In the genomic region with DNA sequence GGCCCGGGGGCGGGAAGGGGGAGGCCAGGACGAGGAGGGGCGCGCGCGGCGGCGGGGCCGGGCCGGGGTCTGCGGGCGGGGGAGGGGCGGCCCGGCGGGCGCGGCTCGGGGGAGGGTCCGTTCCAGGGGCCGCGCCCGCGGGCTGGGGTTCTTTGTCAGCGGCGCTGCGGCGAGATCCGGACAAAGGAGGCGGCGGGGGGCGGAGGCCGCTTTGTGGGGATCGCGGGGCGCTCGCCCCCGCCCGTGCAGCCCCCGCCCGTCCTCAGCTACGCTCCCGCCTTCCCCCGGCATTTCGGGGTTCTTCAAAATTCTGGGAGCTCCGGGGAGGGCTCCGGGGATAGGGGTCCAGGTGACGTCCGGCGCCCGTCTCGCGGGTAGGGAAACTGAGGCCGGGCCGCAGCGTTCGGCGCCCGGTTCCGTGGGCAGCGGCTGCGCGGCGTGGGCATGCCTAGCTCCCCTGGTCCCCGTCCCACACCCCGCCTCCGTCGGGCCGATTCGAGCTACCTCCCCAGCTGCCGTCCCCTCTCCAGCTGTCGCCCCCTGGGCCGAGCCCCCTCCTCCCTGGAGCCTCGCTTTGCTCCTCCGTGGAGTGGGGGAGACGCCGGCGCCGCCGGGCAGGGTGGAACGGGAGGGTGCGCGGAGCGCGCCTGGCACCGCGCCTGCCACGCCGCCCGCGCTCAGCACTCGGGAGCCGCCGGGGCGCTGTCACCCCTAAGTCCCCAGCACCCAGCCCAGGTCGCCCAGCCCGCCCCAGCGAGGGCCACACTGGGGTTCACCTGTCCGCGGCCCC, we compare ENCODE assay signal across 8 cellular contexts. TPM values are rescaled to one million over a fixed set of nuclear protein-coding genes. Genes with fewer than 3 reads are reported as not detected.
A peak's percentile ranks its signal among the peaks of the same experiment; 100 is the strongest.
DNase-seq lines count a peak whose midpoint lies in the region; ATAC-seq and TF ChIP-seq lines count a peak whose summit lies in the region.

No MANE protein-coding gene starts in this region.

- no peak overlapping the region for H3K27ac Mint-ChIP-seq in activated T-cell treated with anti-CD3 and anti-CD28 coated beads, Interleukin-2, amount 50 U/mL, for 24 hours

- H3K4me3 Mint-ChIP-seq in activated T-cell treated with anti-CD3 and anti-CD28 coated beads, Interleukin-2, amount 50 U/mL, for 24 hours, result peak overlapping the region; percentile 77

- TF ChIP-seq CTCF in retinal pigment epithelial cell (conservative IDR thresholded peaks at IDR 0.05; ENCODE audit: low read depth, low read length), result no peak

- intact Hi-C loops in Right ventricle myocardium superior (cut with DNase I), result no loop called here

- H3K4me3 ChIP-seq in retinal pigment epithelial cell (ENCODE audit: low read length), result peak overlapping the region; percentile 67

- ATAC-seq in Right ventricle myocardium superior (ENCODE audit: poor library complexity), result peak; percentile 14
- ATAC-seq in HG03354 (IDR thresholded peaks at IDR 0.05; ENCODE audit: poor library complexity, severe bottlenecking, unreplicated experiment), result no peak

- no peaks in the 10 kb centered on the region for H3K36me3 Mint-ChIP-seq in activated T-cell treated with anti-CD3 and anti-CD28 coated beads, Interleukin-2, amount 50 U/mL, for 24 hours (ENCODE audit: low read depth)

- H3K27me3 Mint-ChIP-seq in activated T-cell treated with anti-CD3 and anti-CD28 coated beads, Interleukin-2, amount 50 U/mL, for 24 hours, result no peaks in the 10 kb centered on the region

- peak; percentile 20 for DNase-seq in NCI-H2171 (lab: John Stamatoyannopoulos, UW)
- no peak for DNase-seq in NCI-H2171 treated with DMSO at 0.1 percent for 48 hours (lab: John Stamatoyannopoulos, UW)
- peak; percentile 61 for DNase-seq in activated T-cell treated with anti-CD3 and anti-CD28 coated beads, Interleukin-2, amount 50 U/mL, for 24 hours
- peak; percentile 55 for DNase-seq in Right ventricle myocardium superior
- DNase-seq in retinal pigment epithelial cell (ENCODE audit: low read depth), result no peak
- DNase-seq in COLO668 (lab: John Stamatoyannopoulos, UW; ENCODE audit: unreplicated experiment), result no peak
- DNase-seq in foreskin melanocyte, result no peak

- peaks cover 76% of the 10 kb centered on the region for H3K4me1 Mint-ChIP-seq in activated T-cell treated with anti-CD3 and anti-CD28 coated beads, Interleukin-2, amount 50 U/mL, for 24 hours (ENCODE audit: low read depth)

- H3K9me3 Mint-ChIP-seq in activated T-cell treated with anti-CD3 and anti-CD28 coated beads, Interleukin-2, amount 50 U/mL, for 24 hours, result no peaks in the 10 kb centered on the region

RNA-seq across cellular contexts. Expression of gene SNN, which starts 0.5 kb away (rescaled TPM):
- total RNA-seq in Right ventricle myocardium superior, result 28.3 TPM

Comparison
In these comparisons a context has a peak if more than half of its experiments do, and no peak if none do; other contexts are left out.
1. DNase-seq: peak in NCI-H2171 (single experiment), activated T-cell treated with anti-CD3 and anti-CD28 coated beads, Interleukin-2, amount 50 U/mL, for 24 hours (single experiment) and Right ventricle myocardium superior (single experiment); none in NCI-H2171 treated with DMSO at 0.1 percent for 48 hours (single experiment), retinal pigment epithelial cell (single experiment), COLO668 (single experiment) and foreskin melanocyte (single experiment).